Comparison of ENCODE assay signal across 15 cellular contexts in genomic region chr5:169097374-169097831, GRCh38.
DNase-seq lines count a peak whose midpoint lies in the region; TF ChIP-seq lines count a peak whose summit lies in the region.
"Had no signal": no experiment of that assay in that cellular context is flagged by ENCODE, and none has a peak within 500 bp of the region (broad histone marks: within the 10 kb centered on the region; RNA-seq: fewer than 3 reads in every experiment).

No MANE protein-coding gene starts in this region.

- H3K27me3 ChIP-seq in thyroid gland, result no peaks in the 10 kb centered on the region
- H3K27me3 ChIP-seq: colonic mucosa, neutrophil had no signal

- TF ChIP-seq POLR2A in thyroid gland (IDR thresholded peaks at IDR 0.05), result no peak

- intact Hi-C loops in thyroid gland (cut with DNase I), result no loop called here

- no peaks in the 10 kb centered on the region for H3K36me3 ChIP-seq in thyroid gland
- H3K36me3 ChIP-seq: colonic mucosa, neutrophil had no signal

- peak; percentile 40 for DNase-seq in EL
- DNase-seq in astrocyte of the cerebellum (ENCODE audit: low read depth), result no peak
- peak; percentile 32 for DNase-seq in kidney tubule cell (ENCODE audit: low spot score)
- DNase-seq in thyroid gland, result peak; percentile 75 to 81
- no peak for DNase-seq in AML-193 (lab: John Stamatoyannopoulos, UW)
- no peak for DNase-seq in SW 1271 (lab: John Stamatoyannopoulos, UW)
- DNase-seq in stimulated activated CD4-positive, alpha-beta T cell treated with anti-CD3 and anti-CD28 coated beads, Interleukin-4, amount 100 ng/mL, for 4 hours, result no peak
- DNase-seq: activated CD4-positive, alpha-beta T cell treated with anti-CD3 and anti-CD28 coated beads, Interleukin-2, amount 50 U/mL, for 48 hours; activated naive CD8-positive, alpha-beta T cell treated with anti-CD3 and anti-CD28 coated beads, Interleukin-2, amount 50 U/mL, for 24 hours; colonic mucosa; COR-L47; erythroblast; NCI-H226 had no signal

- H3K4me1 ChIP-seq in thyroid gland, result peaks cover 44 to 52% of the 10 kb centered on the region in 2 donors
- H3K4me1 ChIP-seq: colonic mucosa had no signal

- TF ChIP-seq CTCF in astrocyte of the cerebellum (IDR thresholded peaks at IDR 0.05; ENCODE audit: low read depth, low read length, missing control alignments), result peak; percentile 26
- peak in 3 of 6 experiments; percentile 12 to 28 (median 23) for TF ChIP-seq CTCF in thyroid gland (IDR thresholded peaks at IDR 0.05)

- 15 to 30% methylated on average over 4 of the region's 4 CpGs for WGBS in thyroid gland, 2 donors

- H3K9me3 ChIP-seq in thyroid gland, result no peaks in the 10 kb centered on the region
- H3K9me3 ChIP-seq: colonic mucosa, neutrophil had no signal

- peak overlapping the region; percentile 71 to 95 (median 76) for H3K27ac ChIP-seq in thyroid gland
- H3K27ac ChIP-seq: colonic mucosa, neutrophil had no signal

- in situ Hi-C loops in astrocyte of the cerebellum (cut with HindIII; ENCODE audit: low sequenced_read_pairs), result no loop called here

- no peak overlapping the region for H3K4me3 ChIP-seq in astrocyte of the cerebellum (ENCODE audit: low read depth, low read length)
- no peak overlapping the region for H3K4me3 ChIP-seq in thyroid gland (replicated peaks in 1 of 3)
- H3K4me3 ChIP-seq: colonic mucosa, lung had no signal

Comparison
In these comparisons a context has a peak if more than half of its experiments do, and no peak if none do; other contexts are left out.
1. DNase-seq: peak in EL (single experiment), kidney tubule cell (single experiment) and thyroid gland (2 of 2); none in astrocyte of the cerebellum (single experiment), AML-193 (0 of 2), SW 1271 (0 of 2) and stimulated activated CD4-positive, alpha-beta T cell treated with anti-CD3 and anti-CD28 coated beads, Interleukin-4, amount 100 ng/mL, for 4 hours (0 of 2).